In genomic region chr22:50244420-50245213, GRCh38 we compare ENCODE assay signal across 8 cellular contexts. TPM values are rescaled to one million over a fixed set of nuclear protein-coding genes. Genes with fewer than 3 reads are reported as not detected.
DNase-seq lines count a peak whose midpoint lies in the region; ATAC-seq and TF ChIP-seq lines count a peak whose summit lies in the region.

TUBGCP6 (minus strand) TSS chr22:50245023; CDS start chr22:50244459, 564 bp downstream.

- no peaks in the 10 kb centered on the region for H3K9me3 ChIP-seq in right lobe of liver

- peak; percentile 65 for ATAC-seq in HG03442 (IDR thresholded peaks at IDR 0.05; ENCODE audit: unreplicated experiment)
- peak; percentile 82 to 90 (median 86) for ATAC-seq in right lobe of liver

- H3K36me3 ChIP-seq in right lobe of liver: peaks cover 0 to 5% (median 0%) of the 10 kb centered on the region in 4 donors

- intact Hi-C loops in right lobe of liver (cut with DNase I): loop anchor here in 1 of 2 donors (10.0 kb wide), 1 partner anchor 240 kb away; the partner anchor contains the start of genes ADM2 and MIOX

- DNase-seq in AML-193 (lab: John Stamatoyannopoulos, UW) (peak; percentile 73 to 74), NCI-H748 treated with DMSO at 0.1 percent for 48 hours (lab: John Stamatoyannopoulos, UW) (peak; percentile 61), dermis microvascular lymphatic vessel endothelial cell (ENCODE audit: low read depth in 2 of 2) (peak; percentile 80 to 95), right lobe of liver (peak; percentile 96 to 97 (median 96))
- DNase-seq in activated CD4-positive, alpha-beta T cell treated with anti-CD3 and anti-CD28 coated beads, Interleukin-2, amount 50 U/mL, for 4 hours: peak; percentile 87 to 89
- peak; percentile 93 for DNase-seq in stimulated activated CD4-positive, alpha-beta T cell treated with anti-CD3 and anti-CD28 coated beads, Interleukin-4, amount 100 ng/mL, for 24 hours

- H3K27me3 ChIP-seq in right lobe of liver: no peaks in the 10 kb centered on the region

- peaks cover 0 to 42% (median 19%) of the 10 kb centered on the region in 4 donors for H3K4me1 ChIP-seq in right lobe of liver

- H3K27ac ChIP-seq in right lobe of liver: peak within 1 kb of the TSS; percentile 52 to 83 (median 66)

- peak in 2 of 4 donors; percentile 14 to 31 for TF ChIP-seq CTCF in right lobe of liver (IDR thresholded peaks at IDR 0.05)

- H3K4me3 ChIP-seq in right lobe of liver: peak within 1 kb of the TSS; percentile 71 to 97 (median 79)

- TF ChIP-seq POLR2A in GM19193 (IDR thresholded peaks at IDR 0.05; ENCODE audit: extremely low read depth, insufficient read depth, insufficient read length) (peak; percentile 92), right lobe of liver (IDR thresholded peaks at IDR 0.05) (peak; percentile 65)

- WGBS in right lobe of liver (ENCODE audit: insufficient coverage, low coverage, low lambda C conversion rate, missing lambda C conversion rate): 0% methylated on average over 21 of the region's 76 CpGs

RNA-seq across cellular contexts. Expression of gene TUBGCP6, which starts in this region (rescaled TPM):
- total RNA-seq in dermis microvascular lymphatic vessel endothelial cell (14.0 and 22.0 TPM in 2 replicates), right lobe of liver (10 to 100 TPM; 10.4 to 22.6 (median 14.6) TPM)

Comparison
In these comparisons a context has a peak if more than half of its experiments do, and no peak if none do; other contexts are left out.
1. Peak in every context shown above with its lines: DNase-seq, ATAC-seq, H3K4me3 ChIP-seq and H3K27ac ChIP-seq.